ENCODE assay signal across 25 cellular contexts in the genomic region with DNA sequence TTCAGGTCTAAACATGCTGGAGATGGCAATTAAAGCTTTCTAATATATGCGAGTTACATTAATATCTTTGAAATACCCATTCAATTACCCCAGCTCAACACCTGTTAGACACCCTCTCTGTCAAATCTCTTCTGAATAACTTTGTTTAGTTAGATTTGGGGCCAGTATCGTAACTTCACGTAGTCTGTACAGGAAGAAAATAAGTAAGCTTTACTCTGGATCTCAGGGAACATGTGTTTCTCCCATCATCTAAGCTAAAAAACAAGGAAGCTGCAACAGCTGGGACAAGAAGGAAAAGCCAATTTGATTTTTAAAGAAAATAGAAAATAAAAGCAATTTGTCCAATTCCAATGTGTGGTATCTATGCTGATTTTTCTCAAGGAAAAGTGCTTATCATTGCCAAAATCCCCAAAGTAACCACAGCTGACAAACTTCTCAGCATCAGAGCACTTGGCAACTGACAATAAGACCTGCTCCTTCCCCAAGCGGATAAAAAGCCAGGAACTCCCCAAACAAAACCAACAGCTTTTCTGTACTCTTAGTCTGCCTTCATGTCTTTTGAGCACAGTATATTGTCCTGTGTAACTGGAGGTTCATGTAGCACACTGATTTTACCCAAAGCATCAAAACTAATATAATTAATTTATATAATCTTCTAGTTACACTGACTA.
"Had no signal": no experiment of that assay in that cellular context is flagged by ENCODE, and none has a peak within 500 bp of the region (broad histone marks: within the 10 kb centered on the region; RNA-seq: fewer than 3 reads in every experiment).

No MANE protein-coding gene starts in this region.

- H3K4me1 Mint-ChIP-seq: neural progenitor cell had no signal

- H3K9me3 ChIP-seq: left lung, prostate gland, spleen, tibial artery, upper lobe of left lung, uterus had no signal

- H3K79me2 ChIP-seq: parathyroid adenoma had no signal

- DNase-seq: cortex of kidney; dorsolateral prefrontal cortex; effector CD8-positive, alpha-beta T cell; foreskin melanocyte; islet precursor cell; mesenchymal stem cell; midbrain; nucleus accumbens; retina; spleen; stimulated activated CD4-positive, alpha-beta T cell treated with anti-CD3 and anti-CD28 coated beads, Interleukin-15, amount 100 ng/mL, for 24 hours; stimulated activated CD4-positive, alpha-beta T cell treated with anti-CD3 and anti-CD28 coated beads, Interleukin-1b, Interleukin-23, amount 100 ng/mL, for 48 hours; stimulated activated CD4-positive, alpha-beta T cell treated with anti-CD3 and anti-CD28 coated beads, Interleukin-4, amount 100 ng/mL, for 24 hours; tibial artery; upper lobe of left lung; uterus had no signal

- H3K9me3 Mint-ChIP-seq: natural killer cell treated with Interleukin-12 subunit alpha and Interleukin-12 subunit beta and Interleukin-15 and Interleukin-18, amount 100 ng/mL, for 72 hours; neural progenitor cell; stimulated activated memory B cell treated with anti-CD40 and anti-IgM and Interleukin-4, amounts not matched to agents 10 μg/mL and 1 μg/mL and 100 μg/mL, for 72 hours had no signal

- H3K4me3 ChIP-seq: dorsolateral prefrontal cortex, left lung, lung, neural progenitor cell, prostate gland, spleen, tibial artery, upper lobe of left lung, uterus had no signal

- H3K36me3 Mint-ChIP-seq: natural killer cell treated with Interleukin-12 subunit alpha and Interleukin-12 subunit beta and Interleukin-15 and Interleukin-18, amount 100 ng/mL, for 72 hours; neural progenitor cell had no signal

- H3K4me3 Mint-ChIP-seq: natural killer cell treated with Interleukin-12 subunit alpha and Interleukin-12 subunit beta and Interleukin-15 and Interleukin-18, amount 100 ng/mL, for 72 hours; neural progenitor cell; stimulated activated memory B cell treated with anti-CD40 and anti-IgM and Interleukin-4, amounts not matched to agents 10 μg/mL and 1 μg/mL and 100 μg/mL, for 72 hours; stimulated activated naive CD8-positive, alpha-beta T cell treated with anti-CD3 and anti-CD28 coated beads, Interleukin-15, Interleukin-2, amounts not matched to agents 100 ng/mL and 50 ng/mL, for 24 hours had no signal

- ATAC-seq: left lung; natural killer cell treated with Interleukin-12 subunit alpha and Interleukin-12 subunit beta and Interleukin-15 and Interleukin-18, amount 100 ng/mL, for 72 hours; sciatic nerve; stimulated activated memory B cell treated with anti-CD40 and anti-IgM and Interleukin-4, amounts not matched to agents 10 μg/mL and 1 μg/mL and 100 μg/mL, for 72 hours had no signal

- H3K4me2 ChIP-seq: neural progenitor cell had no signal

- H3K27ac Mint-ChIP-seq: natural killer cell treated with Interleukin-12 subunit alpha and Interleukin-12 subunit beta and Interleukin-15 and Interleukin-18, amount 100 ng/mL, for 72 hours; neural progenitor cell; stimulated activated memory B cell treated with anti-CD40 and anti-IgM and Interleukin-4, amounts not matched to agents 10 μg/mL and 1 μg/mL and 100 μg/mL, for 72 hours; stimulated activated naive CD8-positive, alpha-beta T cell treated with anti-CD3 and anti-CD28 coated beads, Interleukin-15, Interleukin-2, amounts not matched to agents 100 ng/mL and 50 ng/mL, for 24 hours had no signal

- H3K36me3 ChIP-seq: left lung, neural progenitor cell, prostate gland, spleen, tibial artery, upper lobe of left lung, uterus had no signal

- H3K4me1 ChIP-seq: neural progenitor cell, parathyroid adenoma, prostate gland, uterus had no signal

- H3K9ac ChIP-seq: neural progenitor cell, parathyroid adenoma had no signal

- H2AFZ ChIP-seq: neural progenitor cell, parathyroid adenoma had no signal

- H3K27ac ChIP-seq: left lung, neural progenitor cell, parathyroid adenoma, prostate gland, spleen, tibial artery, upper lobe of left lung, uterus had no signal

- H3K27me3 ChIP-seq: dorsolateral prefrontal cortex, left lung, neural progenitor cell, spleen, tibial artery, upper lobe of left lung, uterus had no signal

- H3K27me3 Mint-ChIP-seq: natural killer cell treated with Interleukin-12 subunit alpha and Interleukin-12 subunit beta and Interleukin-15 and Interleukin-18, amount 100 ng/mL, for 72 hours; stimulated activated memory B cell treated with anti-CD40 and anti-IgM and Interleukin-4, amounts not matched to agents 10 μg/mL and 1 μg/mL and 100 μg/mL, for 72 hours; stimulated activated naive CD8-positive, alpha-beta T cell treated with anti-CD3 and anti-CD28 coated beads, Interleukin-15, Interleukin-2, amounts not matched to agents 100 ng/mL and 50 ng/mL, for 24 hours had no signal
